11 cellular contexts compared by ENCODE assay signal in genomic region chr9:71681708-71682268, GRCh38.
DNase-seq lines count a peak whose midpoint lies in the region; ATAC-seq and TF ChIP-seq lines count a peak whose summit lies in the region.
"Had no signal": no experiment of that assay in that cellular context is flagged by ENCODE, and none has a peak within 500 bp of the region (broad histone marks: within the 10 kb centered on the region; RNA-seq: fewer than 3 reads in every experiment).

No MANE protein-coding gene starts in this region.

- POLR2A ChIA-PET in IMR-90 (lab: Charles Lee; ENCODE audit: unreplicated experiment), result no interaction called here

- H2AK5ac ChIP-seq in IMR-90 (ENCODE audit: low read depth, low read length), result peak overlapping the region; percentile 2; the same call in 1 of the 2 replicates

- H4K91ac ChIP-seq in IMR-90 (ENCODE audit: insufficient read depth, low read depth, low read length), result 0 out of 2 replicates have a peak overlapping the region, but pooled peaks have one; percentile 2

- no peak overlapping the region for H2BK15ac ChIP-seq in IMR-90 (ENCODE audit: low read depth, low read length)

- TF ChIP-seq RAD21 in IMR-90 (IDR thresholded peaks at IDR 0.05; ENCODE audit: low read length), result no peak

- H3K9ac ChIP-seq in IMR-90 (ENCODE audit: low read depth, low read length) (no peak overlapping the region), mucosa of rectum (ENCODE audit: low read depth in 1 of 2, low read length in 2 of 2) (no peak overlapping the region)

- no CpG with 5 or more reads among the region's 3 CpGs for WGBS in IMR-90 (ENCODE audit: extremely low coverage in 2 of 2, insufficient read length in 1 of 2), 2 experiments

- H3K9me3 ChIP-seq in IMR-90 (ENCODE audit: control insufficient read depth, insufficient read depth, low read length) (no peaks in the 10 kb centered on the region), mucosa of rectum (ENCODE audit: control insufficient read depth in 2 of 2, low read length in 2 of 2) (no peaks in the 10 kb centered on the region)
- H3K9me3 ChIP-seq: adrenal gland had no signal

- in situ Hi-C loops in IMR-90 (cut with MboI; ENCODE audit: low sequenced_read_pairs), result no loop called here

- TF ChIP-seq CTCF in AG10803 (conservative IDR thresholded peaks at IDR 0.05; ENCODE audit: low read length), result no peak
- TF ChIP-seq CTCF in IMR-90 (conservative IDR thresholded peaks at IDR 0.05; ENCODE audit: low read depth, low read length), result no peak
- peak; percentile 1 for TF ChIP-seq CTCF in choroid plexus epithelial cell (conservative IDR thresholded peaks at IDR 0.05; ENCODE audit: low read depth, low read length)

- H3K79me1 ChIP-seq in IMR-90 (ENCODE audit: low read depth in 1 of 2, low read length in 2 of 2), result peaks cover 9% of the 10 kb centered on the region in 2 experiments; a peak in 2 of 4 replicates

- peak overlapping the region; percentile 58; the same call in 1 of the 2 replicates for H3K18ac ChIP-seq in IMR-90 (ENCODE audit: low read depth, low read length)

- no peak overlapping the region for H2AK9ac ChIP-seq in IMR-90 (replicated peaks; ENCODE audit: low read depth, low read length, poor library complexity)

- H2BK20ac ChIP-seq in IMR-90 (ENCODE audit: low read depth, low read length), result peak overlapping the region; percentile 12

- peak overlapping the region; percentile 7 for H3K23ac ChIP-seq in IMR-90 (ENCODE audit: low read depth, low read length)

- 0 out of 2 replicates have a peak overlapping the region, but pooled peaks have one; percentile 13 for H4K5ac ChIP-seq in IMR-90 (ENCODE audit: low read depth, low read length)

- H4K20me1 ChIP-seq in IMR-90 (ENCODE audit: insufficient read depth, low read length), result peaks cover 3% of the 10 kb centered on the region; the same call in 1 of the 2 replicates

- H3K36me3 ChIP-seq in IMR-90 (ENCODE audit: control insufficient read depth, insufficient read depth, low read length), result peaks cover 2% of the 10 kb centered on the region; the same call in 1 of the 2 replicates
- peaks cover 4 to 9% of the 10 kb centered on the region in 2 donors for H3K36me3 ChIP-seq in mucosa of rectum (ENCODE audit: control insufficient read depth in 2 of 2, insufficient read depth in 2 of 2, low read length in 2 of 2)
- H3K36me3 ChIP-seq: adrenal gland had no signal

- peak overlapping the region in 1 of 2 experiments; percentile 1; a peak in 1 of 4 replicates for H4K8ac ChIP-seq in IMR-90 (ENCODE audit: low read depth in 2 of 2, low read length in 2 of 2)

- no peak for TF ChIP-seq POLR2A in IMR-90 (IDR thresholded peaks at IDR 0.05; ENCODE audit: low read depth, low read length)

- H2BK120ac ChIP-seq in IMR-90 (ENCODE audit: low read depth, low read length), result peak overlapping the region; percentile 54

- H3K4me2 ChIP-seq in IMR-90 (ENCODE audit: low read depth, low read length), result peak overlapping the region; percentile 84

- H3K14ac ChIP-seq in IMR-90 (replicated peaks; ENCODE audit: low read depth, low read length), result no peak overlapping the region

- peak; percentile 53 for ATAC-seq in IMR-90 (ENCODE audit: low read depth)
- ATAC-seq in HG02759 (IDR thresholded peaks at IDR 0.05; ENCODE audit: unreplicated experiment), result no peak

- H3K4me3 ChIP-seq in AG10803 (ENCODE audit: low read length), result no peak overlapping the region
- peak overlapping the region; percentile 22; the same call in 1 of the 2 replicates for H3K4me3 ChIP-seq in IMR-90 (ENCODE audit: insufficient read depth, low read depth, low read length)
- H3K4me3 ChIP-seq in choroid plexus epithelial cell (ENCODE audit: low read depth, low read length), result no peak overlapping the region
- H3K4me3 ChIP-seq in mucosa of rectum (ENCODE audit: low read length in 2 of 2), result no peak overlapping the region
- H3K4me3 ChIP-seq: adrenal gland had no signal

- intact Hi-C loops in IMR-90 (cut with micrococcal nuclease), result loop anchor here (2.0 to 5.0 kb wide), 2 partner anchors 77 to 231 kb away; partner anchors contain the start of genes ABHD17B and C9orf85

- dilution Hi-C loops in IMR-90 (cut with HindIII; ENCODE audit: low sequenced_read_pairs, unreplicated experiment), result no loop called here

- BruUV-seq in IMR-90 (replicated peaks; lab: Mats Ljungman, UMichigan), result no TSS peak

- peaks cover 20% of the 10 kb centered on the region for H3K4me1 ChIP-seq in IMR-90 (ENCODE audit: control insufficient read depth, insufficient read depth, low read length)
- peaks cover 31 to 53% of the 10 kb centered on the region in 2 donors for H3K4me1 ChIP-seq in mucosa of rectum (ENCODE audit: control insufficient read depth in 2 of 2, insufficient read depth in 2 of 2, low read length in 2 of 2)

- peak overlapping the region; percentile 84 for H2BK5ac ChIP-seq in IMR-90 (ENCODE audit: low read depth, low read length, poor library complexity, severe bottlenecking)

- peaks cover 10% of the 10 kb centered on the region for H3K9me1 ChIP-seq in IMR-90 (ENCODE audit: insufficient read depth, low read length)

- H3K27me3 ChIP-seq in IMR-90 (ENCODE audit: control insufficient read depth, insufficient read depth, low read length) (no peaks in the 10 kb centered on the region), mucosa of rectum (ENCODE audit: control insufficient read depth in 2 of 2, insufficient read depth in 2 of 2, low read length in 2 of 2) (no peaks in the 10 kb centered on the region)
- H3K27me3 ChIP-seq: adrenal gland had no signal

- CTCF ChIA-PET in IMR-90 (lab: Yijun Ruan, JAX), result interaction anchor here (0.5 to 1.6 kb wide), 3 partner anchors 35 to 136 kb away, joined by 3 to 6 read pairs (median 3); no protein-coding TSS in a partner anchor

- peak overlapping the region; percentile 12; the same call in 1 of the 2 replicates for H3K56ac ChIP-seq in IMR-90 (ENCODE audit: extremely low read depth, insufficient read depth, low read length)

- peak overlapping the region; percentile 63 for H3K4ac ChIP-seq in IMR-90 (ENCODE audit: low read depth, low read length)

- H3K27ac ChIP-seq in IMR-90 (ENCODE audit: insufficient read depth, low read length) (peak overlapping the region; percentile 68; the same call in 1 of the 2 replicates), mucosa of rectum (ENCODE audit: low read depth in 2 of 2, low read length in 2 of 2) (peak overlapping the region; percentile 9 to 28)

- H2AFZ ChIP-seq in IMR-90 (replicated peaks; ENCODE audit: low read length, poor library complexity), result peak overlapping the region; percentile 5

- DNase-seq in AG10803 (ENCODE audit: low read depth) (peak; percentile 72), IMR-90 (peak; percentile 76), choroid plexus epithelial cell (ENCODE audit: low read depth) (peak; percentile 82), iPS-NIHi11 (ENCODE audit: low spot score) (no peak), GOT3 (lab: John Stamatoyannopoulos, UW) (no peak), activated gamma-delta T cell (lab: John Stamatoyannopoulos, UW) (no peak)
- DNase-seq: NCI-H1436; stimulated activated CD4-positive, alpha-beta T cell treated with anti-CD3 and anti-CD28 coated beads, Interleukin-4, amount 100 ng/mL, for 24 hours had no signal

TF ChIP-seq in IMR-90, 13 proteins besides CTCF, POLR2A, EP300 and RAD21:
- TF ChIP-seq, protein P1, sequence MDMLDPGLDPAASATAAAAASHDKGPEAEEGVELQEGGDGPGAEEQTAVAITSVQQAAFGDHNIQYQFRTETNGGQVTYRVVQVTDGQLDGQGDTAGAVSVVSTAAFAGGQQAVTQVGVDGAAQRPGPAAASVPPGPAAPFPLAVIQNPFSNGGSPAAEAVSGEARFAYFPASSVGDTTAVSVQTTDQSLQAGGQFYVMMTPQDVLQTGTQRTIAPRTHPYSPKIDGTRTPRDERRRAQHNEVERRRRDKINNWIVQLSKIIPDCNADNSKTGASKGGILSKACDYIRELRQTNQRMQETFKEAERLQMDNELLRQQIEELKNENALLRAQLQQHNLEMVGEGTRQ (IDR thresholded peaks at IDR 0.05; ENCODE audit: low read depth, low read length), result no peak
- peak; percentile 65; the same call in 1 of the 2 replicates for TF ChIP-seq MAFK (IDR thresholded peaks at IDR 0.05; ENCODE audit: low read depth, low read length)
TF ChIP-seq in IMR-90: peak in this region for 1.

Comparison
In these comparisons a context has a peak if more than half of its experiments do, and no peak if none do; other contexts are left out.
1. DNase-seq: peak in AG10803 (single experiment), IMR-90 (single experiment) and choroid plexus epithelial cell (single experiment); none in iPS-NIHi11 (single experiment), GOT3 (single experiment) and activated gamma-delta T cell (single experiment).